34 cellular contexts compared by ENCODE assay signal in genomic region chr10:30390207-30390606, GRCh38.
"Had no signal": no experiment of that assay in that cellular context is flagged by ENCODE, and none has a peak within 500 bp of the region (broad histone marks: within the 10 kb centered on the region; RNA-seq: fewer than 3 reads in every experiment).

No MANE protein-coding gene starts in this region.

- H3K27ac ChIP-seq: adrenal gland, ascending aorta, body of pancreas, brain microvascular endothelial cell, breast epithelium, cardiac muscle cell had no signal

- H3K36me3 ChIP-seq: adrenal gland, ascending aorta, brain microvascular endothelial cell, breast epithelium, cardiac muscle cell had no signal

- H3K4me3 ChIP-seq: adrenal gland, ascending aorta, body of pancreas, breast epithelium, cardiac muscle cell had no signal

- ATAC-seq: activated naive CD4-positive, alpha-beta T cell treated with anti-CD3 and anti-CD28 coated beads, Interleukin-2, amount 50 U/mL, for 72 hours; activated naive CD8-positive, alpha-beta T cell treated with anti-CD3 and anti-CD28 coated beads, Interleukin-2, amount 50 U/mL, for 24 hours; activated T-cell treated with anti-CD3 and anti-CD28 coated beads, Interleukin-2, amount 50 U/mL, for 4 hours; activated T-cell treated with anti-CD3 and anti-CD28 coated beads, Interleukin-2, amount 50 U/mL, for 72 hours; activated T-helper 17 cell treated with anti-CD3 and anti-CD28 coated beads, Interleukin-2, amount 50 U/mL, for 72 hours; body of pancreas had no signal

- H3K27me3 ChIP-seq: adrenal gland, ascending aorta, body of pancreas, brain microvascular endothelial cell, breast epithelium, cardiac muscle cell had no signal

- H3K4me1 ChIP-seq: breast epithelium had no signal

- FAIRE-seq: astrocyte, bronchial epithelial cell had no signal

- DNase-seq: activated effector memory CD4-positive, alpha-beta T cell treated with anti-CD3 and anti-CD28 coated beads, Interleukin-2, amount 50 U/mL, for 16 hours; activated effector memory CD4-positive, alpha-beta T cell treated with Interleukin-2 at 50 U/mL for 16 hours; activated gamma-delta T cell; activated gamma-delta T cell treated with Interleukin-2 at 50 U/mL for 16 hours; activated naive CD4-positive, alpha-beta T cell; activated naive CD4-positive, alpha-beta T cell treated with anti-CD3 and anti-CD28 coated beads for 36 hours; activated naive CD4-positive, alpha-beta T cell treated with anti-CD3 and anti-CD28 coated beads, Interleukin-2, amount 10 ng/mL, durations not matched to agents 7 days and 5 days; activated naive CD4-positive, alpha-beta T cell treated with anti-CD3 and anti-CD28 coated beads, Interleukin-2, amount 50 U/mL, for 16 hours; activated naive CD4-positive, alpha-beta T cell treated with Interleukin-2 at 50 U/mL for 16 hours; activated naive CD8-positive, alpha-beta T cell treated with anti-CD3 and anti-CD28 coated beads for 36 hours; activated naive CD8-positive, alpha-beta T cell treated with anti-CD3 and anti-CD28 coated beads, Interleukin-2, amount 10 ng/mL, durations not matched to agents 7 days and 5 days; activated naive CD8-positive, alpha-beta T cell treated with anti-CD3 and anti-CD28 coated beads, Interleukin-2, amount 50 U/mL, for 24 hours; activated T-cell treated with anti-CD3 and anti-CD28 coated beads, Interleukin-2, amount 50 U/mL, for 1 hour; activated T-cell treated with anti-CD3 and anti-CD28 coated beads, Interleukin-2, amount 50 U/mL, for 24 hours; activated T-cell treated with anti-CD3 and anti-CD28 coated beads, Interleukin-2, amount 50 U/mL, for 4 hours; activated T-cell treated with anti-CD3 and anti-CD28 coated beads, Interleukin-2, amount 50 U/mL, for 48 hours; activated T-cell treated with anti-CD3 and anti-CD28 coated beads, Interleukin-2, amount 50 U/mL, for 72 hours; adrenal gland; amniotic stem cell; amygdala; anterior cingulate cortex; aorta; body of pancreas; brain microvascular endothelial cell; caudate nucleus; central memory CD4-positive, alpha-beta T cell; cerebellar nuclear complex had no signal

- H3K9me3 ChIP-seq: adrenal gland, ascending aorta, body of pancreas, breast epithelium had no signal
